In genomic region chr6:142839686-142840040, GRCh38 we compare ENCODE assay signal across 13 cellular contexts.
DNase-seq lines count a peak whose midpoint lies in the region; ATAC-seq and TF ChIP-seq lines count a peak whose summit lies in the region.
"Had no signal": no experiment of that assay in that cellular context is flagged by ENCODE, and none has a peak within 500 bp of the region (broad histone marks: within the 10 kb centered on the region; RNA-seq: fewer than 3 reads in every experiment).

No MANE protein-coding gene starts in this region.

- peaks cover 66% of the 10 kb centered on the region for H3K4me1 Mint-ChIP-seq in activated CD8-positive, alpha-beta memory T cell treated with anti-CD3 and anti-CD28 coated beads, Interleukin-2, amount 10 ng/mL, durations not matched to agents 7 days and 5 days
- H3K4me1 Mint-ChIP-seq in progenitor cell of endocrine pancreas (ENCODE audit: low read depth) = peaks cover 15% of the 10 kb centered on the region
- peaks cover 38% of the 10 kb centered on the region for H3K4me1 Mint-ChIP-seq in GM23338

- CTCF ChIA-PET in activated CD8-positive, alpha-beta memory T cell treated with anti-CD3 and anti-CD28 coated beads, Interleukin-2, amount 10 ng/mL, durations not matched to agents 7 days and 5 days (lab: Charles Lee) = interaction anchor here (0.8 to 2.7 kb wide), 3 partner anchors 10 to 17 kb away, joined by 3 to 13 read pairs (median 3); no protein-coding TSS in a partner anchor
- CTCF ChIA-PET in OCI-LY7 (lab: Charles Lee; ENCODE audit: unreplicated experiment) (interaction anchor here (0.9 kb wide), 1 partner anchor 10 kb away, joined by 3 read pairs; no protein-coding TSS in a partner anchor), mammary epithelial cell (lab: Charles Lee; ENCODE audit: low non-redundant PET) (no interaction called here)

- no TSS peak for BruUV-seq in OCI-LY7 (replicated peaks; lab: Mats Ljungman, UMichigan)
- BruUV-seq in mammary epithelial cell (replicated peaks; lab: Mats Ljungman, UMichigan) = no TSS peak

- 77% methylated on average over 2 of the region's 2 CpGs for WGBS in mammary epithelial cell (ENCODE audit: low coverage, missing lambda C conversion rate)

- peak overlapping the region; percentile 31 for H3K4me3 Mint-ChIP-seq in activated CD8-positive, alpha-beta memory T cell treated with anti-CD3 and anti-CD28 coated beads, Interleukin-2, amount 10 ng/mL, durations not matched to agents 7 days and 5 days
- H3K4me3 Mint-ChIP-seq in progenitor cell of endocrine pancreas (ENCODE audit: low read depth) = no peak overlapping the region
- no peak overlapping the region for H3K4me3 Mint-ChIP-seq in GM23338

- H3K4me2 ChIP-seq in OCI-LY7 (ENCODE audit: low read length) = peak overlapping the region; percentile 32; the same call in 1 of the 2 replicates
- H3K4me2 ChIP-seq in mammary epithelial cell (ENCODE audit: insufficient read depth, low read depth, low read length) = peak overlapping the region; percentile 81
- no peak overlapping the region for H3K4me2 ChIP-seq in GM23338

- H3K4me1 ChIP-seq in OCI-LY7 (ENCODE audit: insufficient read depth, low read length, poor library complexity, severe bottlenecking) (peaks cover 50% of the 10 kb centered on the region), mammary epithelial cell (ENCODE audit: insufficient read depth, low read length) (peaks cover 37% of the 10 kb centered on the region), GM23338 (ENCODE audit: insufficient read depth) (peaks cover 32% of the 10 kb centered on the region)

- TF ChIP-seq CTCF in OCI-LY7 (conservative IDR thresholded peaks at IDR 0.05; ENCODE audit: low read length) (no peak), mammary epithelial cell (conservative IDR thresholded peaks at IDR 0.05 in 1 of 2, IDR thresholded peaks at IDR 0.05 in 1 of 2; ENCODE audit: extremely low read depth in 1 of 2, insufficient read depth in 1 of 2, low read depth in 1 of 2, low read length in 2 of 2) (no peak), progenitor cell of endocrine pancreas (IDR thresholded peaks at IDR 0.05; ENCODE audit: unreplicated experiment) (no peak), GM23338 (conservative IDR thresholded peaks at IDR 0.05; ENCODE audit: low read depth in 2 of 2) (no peak)

- H3K27ac ChIP-seq in OCI-LY7 (ENCODE audit: low read depth, low read length, poor library complexity, severe bottlenecking) = no peak overlapping the region
- H3K27ac ChIP-seq in mammary epithelial cell (ENCODE audit: insufficient read depth, low read depth, low read length) = peak overlapping the region; percentile 90
- no peak overlapping the region for H3K27ac ChIP-seq in GM23338 (ENCODE audit: low read depth)

- H3K36me3 Mint-ChIP-seq in activated CD8-positive, alpha-beta memory T cell treated with anti-CD3 and anti-CD28 coated beads, Interleukin-2, amount 10 ng/mL, durations not matched to agents 7 days and 5 days = peaks cover 12% of the 10 kb centered on the region
- no peaks in the 10 kb centered on the region for H3K36me3 Mint-ChIP-seq in progenitor cell of endocrine pancreas (ENCODE audit: insufficient read depth)
- H3K36me3 Mint-ChIP-seq in GM23338 (ENCODE audit: low read depth) = no peaks in the 10 kb centered on the region

- no peaks in the 10 kb centered on the region for H3K9me3 Mint-ChIP-seq in activated CD8-positive, alpha-beta memory T cell treated with anti-CD3 and anti-CD28 coated beads, Interleukin-2, amount 10 ng/mL, durations not matched to agents 7 days and 5 days (ENCODE audit: low read depth)
- H3K9me3 Mint-ChIP-seq in progenitor cell of endocrine pancreas (ENCODE audit: low read depth) (peaks cover 3% of the 10 kb centered on the region), GM23338 (no peaks in the 10 kb centered on the region)

- H2AFZ ChIP-seq in OCI-LY7 (ENCODE audit: low read length) = no peak overlapping the region
- H2AFZ ChIP-seq in mammary epithelial cell (ENCODE audit: low read depth, low read length) = no peak overlapping the region
- no peak overlapping the region for H2AFZ ChIP-seq in GM23338

- intact Hi-C loops in OCI-LY7 (cut with micrococcal nuclease; ENCODE audit: unreplicated experiment) (no loop called here), mammary epithelial cell (cut with micrococcal nuclease) (loop anchor here (1.0 to 5.0 kb wide), 3 partner anchors 46 to 588 kb away; no protein-coding TSS in a partner anchor), head of caudate nucleus (cut with DNase I) (loop anchor here (10.0 kb wide), 1 partner anchor 105 kb away; the partner anchor contains the start of gene HIVEP2)

- ATAC-seq in activated CD8-positive, alpha-beta memory T cell treated with anti-CD3 and anti-CD28 coated beads, Interleukin-2, amount 10 ng/mL, durations not matched to agents 7 days and 5 days = no peak
- ATAC-seq in HG03571 (IDR thresholded peaks at IDR 0.05; ENCODE audit: unreplicated experiment) = no peak
- ATAC-seq in GM23338 = no peak

- H4K20me1 ChIP-seq in OCI-LY7 (ENCODE audit: insufficient read depth, low read length) = no peaks in the 10 kb centered on the region
- H4K20me1 ChIP-seq in mammary epithelial cell (ENCODE audit: insufficient read depth, low read length) = no peaks in the 10 kb centered on the region
- H4K20me1 ChIP-seq in GM23338 (replicated peaks; ENCODE audit: insufficient read depth) = no peaks in the 10 kb centered on the region; the same call in 1 of the 2 replicates

- H3K27me3 ChIP-seq in mammary epithelial cell (ENCODE audit: insufficient read depth, low read length) = no peaks in the 10 kb centered on the region
- H3K27me3 ChIP-seq in GM23338 (ENCODE audit: insufficient read depth) = no peaks in the 10 kb centered on the region
- H3K27me3 ChIP-seq: adrenal gland had no signal

- H3F3A ChIP-seq in GM23338 (replicated peaks; ENCODE audit: low read depth) = no peaks in the 10 kb centered on the region

- H3K36me3 ChIP-seq in OCI-LY7 (ENCODE audit: insufficient read depth, low read length) = peaks cover 19% of the 10 kb centered on the region
- H3K36me3 ChIP-seq in mammary epithelial cell (ENCODE audit: insufficient read depth, low read length) = no peaks in the 10 kb centered on the region
- no peaks in the 10 kb centered on the region for H3K36me3 ChIP-seq in GM23338 (ENCODE audit: insufficient read depth)
- H3K36me3 ChIP-seq: adrenal gland had no signal

- H3K9me2 ChIP-seq in OCI-LY7 (ENCODE audit: insufficient read depth, low read length) (no peaks in the 10 kb centered on the region), GM23338 (ENCODE audit: insufficient read depth) (no peaks in the 10 kb centered on the region)

- no peak for DNase-seq in activated CD8-positive, alpha-beta memory T cell treated with anti-CD3 and anti-CD28 coated beads, Interleukin-2, amount 10 ng/mL, durations not matched to agents 7 days and 5 days
- DNase-seq in activated CD8-positive, alpha-beta memory T cell treated with anti-CD3 and anti-CD28 coated beads for 24 hours = no peak
- DNase-seq in OCI-LY7 (ENCODE audit: low spot score) (no peak), mammary epithelial cell (no peak), progenitor cell of endocrine pancreas (ENCODE audit: low spot score, unreplicated experiment) (no peak), head of caudate nucleus (no peak), GM23338 (ENCODE audit: low spot score) (no peak)
- DNase-seq: activated CD4-positive, alpha-beta T cell treated with anti-CD3 and anti-CD28 coated beads for 1 hour; adrenal gland; NCI-H1417; NCI-H69; occipital lobe had no signal

- H3K9me3 ChIP-seq in OCI-LY7 (ENCODE audit: low read length) = no peaks in the 10 kb centered on the region
- H3K9me3 ChIP-seq in mammary epithelial cell (replicated peaks; ENCODE audit: insufficient read depth, low read length) = no peaks in the 10 kb centered on the region
- H3K9me3 ChIP-seq: adrenal gland had no signal

- dilution Hi-C loops in mammary epithelial cell (cut with HindIII; ENCODE audit: low sequenced_read_pairs) = no loop called here

- H3K9ac ChIP-seq in mammary epithelial cell (ENCODE audit: insufficient read depth, low read length) = peak overlapping the region; percentile 45

- H3K79me2 ChIP-seq in OCI-LY7 (ENCODE audit: insufficient read depth, low read depth, low read length) = peaks cover 56% of the 10 kb centered on the region; the same call in 1 of the 2 replicates
- peaks cover 67% of the 10 kb centered on the region for H3K79me2 ChIP-seq in mammary epithelial cell (ENCODE audit: insufficient read depth, low read length)
- H3K79me2 ChIP-seq in GM23338 (replicated peaks; ENCODE audit: insufficient read depth) = peaks cover 5% of the 10 kb centered on the region; the same call in 1 of the 2 replicates

- peak overlapping the region; percentile 77 for H3K27ac Mint-ChIP-seq in activated CD8-positive, alpha-beta memory T cell treated with anti-CD3 and anti-CD28 coated beads, Interleukin-2, amount 10 ng/mL, durations not matched to agents 7 days and 5 days
- H3K27ac Mint-ChIP-seq in progenitor cell of endocrine pancreas (peak overlapping the region; percentile 44), GM23338 (no peak overlapping the region; the same call in 1 of the 2 replicates)

- POLR2A ChIA-PET in OCI-LY7 (lab: Charles Lee) = interaction anchor here (0.5 to 4.7 kb wide), 6 partner anchors 9 to 116 kb away, joined by 3 to 32 read pairs (median 4); no protein-coding TSS in a partner anchor

- no peaks in the 10 kb centered on the region for H3K27me3 Mint-ChIP-seq in activated CD8-positive, alpha-beta memory T cell treated with anti-CD3 and anti-CD28 coated beads, Interleukin-2, amount 10 ng/mL, durations not matched to agents 7 days and 5 days
- H3K27me3 Mint-ChIP-seq in progenitor cell of endocrine pancreas (no peaks in the 10 kb centered on the region), GM23338 (ENCODE audit: insufficient read depth, low read depth, poor library complexity) (no peaks in the 10 kb centered on the region)

- in situ Hi-C loops in mammary epithelial cell (cut with MboI; ENCODE audit: low sequenced_read_pairs in 2 of 2) = no loop called here

- H3K4me3 ChIP-seq in OCI-LY7 (ENCODE audit: low read depth, low read length, poor library complexity, severe bottlenecking) (no peak overlapping the region), mammary epithelial cell (replicated peaks in 1 of 3; ENCODE audit: insufficient read depth in 1 of 3, low read depth in 2 of 3, low read length in 3 of 3) (no peak overlapping the region), GM23338 (no peak overlapping the region)
- H3K4me3 ChIP-seq: adrenal gland had no signal

TF ChIP-seq in GM23338, 12 proteins besides CTCF, POLR2A, EP300 and RAD21 (continues in another document):
- TF ChIP-seq NANOG (IDR thresholded peaks at IDR 0.05; ENCODE audit: borderline replicate concordance) (no peak), STAT1 (IDR thresholded peaks at IDR 0.05; ENCODE audit: unreplicated experiment) (no peak), EZH2 (IDR thresholded peaks at IDR 0.05; ENCODE audit: low read depth, unreplicated experiment) (no peak), CREB1 (CRISPR knock-in tag; IDR thresholded peaks at IDR 0.05; ENCODE audit: low read depth) (no peak), JUNB (IDR thresholded peaks at IDR 0.05; ENCODE audit: unreplicated experiment) (no peak)
